Comparison of ENCODE assay signal across 8 cellular contexts in the genomic region with DNA sequence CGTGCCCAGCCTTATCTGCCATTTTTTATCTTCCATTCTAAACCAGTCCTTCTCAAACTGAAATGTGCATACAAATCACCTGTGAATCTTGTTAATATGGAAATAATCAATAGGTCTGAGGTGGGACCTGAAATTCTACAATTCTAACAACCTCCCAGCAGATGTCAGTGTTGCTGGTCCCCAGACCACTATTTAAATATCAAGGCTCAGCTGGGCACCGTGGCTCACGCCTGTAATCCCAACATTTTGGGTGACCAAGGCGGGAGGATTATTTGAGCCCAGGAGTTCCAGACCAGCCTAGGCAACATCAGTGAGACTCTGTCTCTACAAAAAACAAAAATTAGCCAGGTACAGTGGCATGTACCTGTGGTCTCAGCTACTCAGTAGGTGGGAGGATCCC. TPM values are rescaled to one million over a fixed set of nuclear protein-coding genes. Genes with fewer than 3 reads are reported as not detected.
DNase-seq lines count a peak whose midpoint lies in the region; ATAC-seq, FAIRE-seq and TF ChIP-seq lines count a peak whose summit lies in the region.

No MANE protein-coding gene starts in this region.

- TF ChIP-seq CTCF in hepatocyte (IDR thresholded peaks at IDR 0.05; ENCODE audit: poor library complexity), result peak; percentile 52

- no peaks in the 10 kb centered on the region for H3K27me3 ChIP-seq in H7 (ENCODE audit: control insufficient read depth, insufficient read depth, low read length)
- H3K27me3 ChIP-seq in hepatocyte, result no peaks in the 10 kb centered on the region

- H3K4me3 ChIP-seq in H7 (ENCODE audit: insufficient read depth, low read depth, low read length), result no peak overlapping the region
- no peak overlapping the region for H3K4me3 ChIP-seq in hepatocyte

- H3K9me3 Mint-ChIP-seq in activated CD4-positive, alpha-beta T cell treated with anti-CD3 and anti-CD28 coated beads, Interleukin-2, amount 10 ng/mL, durations not matched to agents 24 days and 14 days, result no peaks in the 10 kb centered on the region

- no peak overlapping the region for H3K27ac Mint-ChIP-seq in activated CD4-positive, alpha-beta T cell treated with anti-CD3 and anti-CD28 coated beads, Interleukin-2, amount 10 ng/mL, durations not matched to agents 24 days and 14 days

- H2AFZ ChIP-seq in hepatocyte, result no peak overlapping the region

- peaks cover 6% of the 10 kb centered on the region for H3K4me1 Mint-ChIP-seq in activated CD4-positive, alpha-beta T cell treated with anti-CD3 and anti-CD28 coated beads, Interleukin-2, amount 10 ng/mL, durations not matched to agents 24 days and 14 days

- intact Hi-C loops in activated CD4-positive, alpha-beta T cell treated with anti-CD3 and anti-CD28 coated beads, Interleukin-2, amount 10 ng/mL, durations not matched to agents 24 days and 14 days (cut with micrococcal nuclease), result no loop called here

- no peak overlapping the region for H3K27ac ChIP-seq in hepatocyte

- peaks cover 12% of the 10 kb centered on the region for H3K27me3 Mint-ChIP-seq in activated CD4-positive, alpha-beta T cell treated with anti-CD3 and anti-CD28 coated beads, Interleukin-2, amount 10 ng/mL, durations not matched to agents 24 days and 14 days

- H3K4me3 Mint-ChIP-seq in activated CD4-positive, alpha-beta T cell treated with anti-CD3 and anti-CD28 coated beads, Interleukin-2, amount 10 ng/mL, durations not matched to agents 24 days and 14 days, result no peak overlapping the region

- WGBS in hepatocyte (ENCODE audit: low lambda C conversion rate, missing lambda C conversion rate), result 34% methylated on average over 4 of the region's 4 CpGs

- H3K4me1 ChIP-seq in hepatocyte (ENCODE audit: insufficient read depth), result peaks cover 27% of the 10 kb centered on the region

- H3K36me3 Mint-ChIP-seq in activated CD4-positive, alpha-beta T cell treated with anti-CD3 and anti-CD28 coated beads, Interleukin-2, amount 10 ng/mL, durations not matched to agents 24 days and 14 days (ENCODE audit: low read depth), result no peaks in the 10 kb centered on the region

- ATAC-seq in GM18867 (IDR thresholded peaks at IDR 0.05; ENCODE audit: unreplicated experiment) (no peak), HG03039 (IDR thresholded peaks at IDR 0.05; ENCODE audit: unreplicated experiment) (no peak), HG02798 (IDR thresholded peaks at IDR 0.05; ENCODE audit: poor library complexity, unreplicated experiment) (no peak)

- H3K36me3 ChIP-seq in H7 (replicated peaks; ENCODE audit: control insufficient read depth, insufficient read depth, low read length) (no peaks in the 10 kb centered on the region), hepatocyte (replicated peaks; ENCODE audit: insufficient read depth, low read depth) (no peaks in the 10 kb centered on the region)

- no peaks in the 10 kb centered on the region for H3K9me3 ChIP-seq in hepatocyte (ENCODE audit: low read depth)

- H4K20me1 ChIP-seq in hepatocyte (ENCODE audit: insufficient read depth, poor library complexity, severe bottlenecking), result no peaks in the 10 kb centered on the region

- no peak overlapping the region for H3K4me2 ChIP-seq in hepatocyte

- no peak for FAIRE-seq in urothelium cell line (lab: Jason Lieb, UNC)

- H3K9me2 ChIP-seq in hepatocyte (replicated peaks; ENCODE audit: insufficient read depth), result no peaks in the 10 kb centered on the region

- DNase-seq in D341Med (ENCODE audit: low spot score) (peak; percentile 51), H7 (peak; percentile 74), hepatocyte (ENCODE audit: low spot score) (peak; percentile 48), urothelium cell line (ENCODE audit: low spot score) (no peak)
- peak; percentile 63 for DNase-seq in activated CD4-positive, alpha-beta T cell treated with anti-CD3 and anti-CD28 coated beads, Interleukin-2, amount 10 ng/mL, durations not matched to agents 24 days and 14 days

- no peaks in the 10 kb centered on the region for H3K79me2 ChIP-seq in hepatocyte

RNA-seq across cellular contexts. Expression of a gene that starts 4.1 kb away (rescaled TPM):
- total RNA-seq in H7 (2014; rRNA removed; shearing (Covaris generic)), result 9.3 and 14.5 TPM in 2 replicates
- 1.5 TPM in 2 replicates for total RNA-seq in activated CD4-positive, alpha-beta T cell treated with anti-CD3 and anti-CD28 coated beads, Interleukin-2, amount 10 ng/mL, durations not matched to agents 24 days and 14 days
- total RNA-seq in hepatocyte, result 2.0 and 2.6 TPM in 2 replicates
- 1.0 and 1.8 TPM in 2 replicates for polyA plus RNA-seq in hepatocyte

RNA-seq across cellular contexts. Expression of a gene that starts 44.1 kb away (rescaled TPM):
- 19.9 and 32.9 TPM in 2 replicates for total RNA-seq in H7 (2014; rRNA removed; shearing (Covaris generic))
- 89.1 and 94.1 TPM in 2 replicates for total RNA-seq in activated CD4-positive, alpha-beta T cell treated with anti-CD3 and anti-CD28 coated beads, Interleukin-2, amount 10 ng/mL, durations not matched to agents 24 days and 14 days
- total RNA-seq in hepatocyte, result 23.7 and 25.9 TPM in 2 replicates
- 22.7 and 24.3 TPM in 2 replicates for polyA plus RNA-seq in hepatocyte

RNA-seq across cellular contexts. Expression of a gene that starts 44.8 kb away (rescaled TPM):
- 91.0 and 95.6 TPM in 2 replicates for total RNA-seq in H7 (2014; rRNA removed; shearing (Covaris generic))
- not detected in 2 replicates for total RNA-seq in activated CD4-positive, alpha-beta T cell treated with anti-CD3 and anti-CD28 coated beads, Interleukin-2, amount 10 ng/mL, durations not matched to agents 24 days and 14 days
- total RNA-seq in hepatocyte, result 109 and 117 TPM in 2 replicates
- 102 and 120 TPM in 2 replicates for polyA plus RNA-seq in hepatocyte

Comparison
In these comparisons a context has a peak if more than half of its experiments do, and no peak if none do; other contexts are left out.
1. RNA of a gene that starts 44.8 kb away (total RNA-seq): 109 to 117 TPM in hepatocyte and 91.0 to 95.6 TPM in H7; not detected in activated CD4-positive, alpha-beta T cell treated with anti-CD3 and anti-CD28 coated beads, Interleukin-2, amount 10 ng/mL, durations not matched to agents 24 days and 14 days; every median in the first group is over 10 times any median in the second.